ENCODE assay signal across 20 cellular contexts in the genomic region with DNA sequence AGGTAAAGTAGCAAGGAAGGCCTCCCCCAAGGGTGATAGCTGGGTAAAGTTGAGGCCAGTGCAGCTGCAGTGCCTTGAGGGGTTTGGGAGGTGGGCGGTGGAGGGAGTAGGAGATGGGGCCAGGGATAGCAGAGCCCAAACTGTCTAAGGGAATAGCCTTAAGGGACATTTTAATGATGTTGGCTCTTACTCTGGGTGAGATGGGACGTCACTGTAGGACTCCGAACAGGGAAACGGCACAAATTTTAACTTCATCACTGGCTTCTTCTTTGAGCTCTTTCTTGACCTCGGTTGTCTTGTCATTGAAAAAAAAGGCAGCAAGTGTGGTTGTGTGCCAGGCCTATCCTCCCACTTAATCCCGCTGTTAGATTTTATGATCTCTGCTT.
A peak's percentile ranks its signal among the peaks of the same experiment; 100 is the strongest.
DNase-seq lines count a peak whose midpoint lies in the region; ATAC-seq, FAIRE-seq and TF ChIP-seq lines count a peak whose summit lies in the region.
"Had no signal": no experiment of that assay in that cellular context is flagged by ENCODE, and none has a peak within 500 bp of the region (broad histone marks: within the 10 kb centered on the region; RNA-seq: fewer than 3 reads in every experiment).

No MANE protein-coding gene starts in this region.

- no peak overlapping the region for H3K4me3 Mint-ChIP-seq in Calu3 (ENCODE audit: low read depth, unreplicated experiment)
- H3K4me3 Mint-ChIP-seq: CD4-positive, alpha-beta memory T cell; H9; HFFc6 had no signal

- no peak overlapping the region for H3K14ac ChIP-seq in IMR-90 (replicated peaks; ENCODE audit: low read depth, low read length)

- H3K4me2 ChIP-seq in IMR-90 (ENCODE audit: low read depth, low read length) = no peak overlapping the region
- no peak overlapping the region for H3K4me2 ChIP-seq in keratinocyte (ENCODE audit: control insufficient read depth, extremely low read depth, insufficient read depth, low read depth, low read length)

- DNase-seq in Calu3 (no peak), IMR-90 (no peak), keratinocyte (ENCODE audit: low read depth, low spot score) (no peak), uterus (no peak), pons (ENCODE audit: low spot score) (no peak), pancreas (no peak)
- DNase-seq: BE2C; CD4-positive, alpha-beta memory T cell; DMS153; DMS79 treated with DMSO at 0.1 percent for 48 hours; EL; GDM1; GOT3; H9; HFFc6 had no signal

- TF ChIP-seq RAD21 in IMR-90 (IDR thresholded peaks at IDR 0.05; ENCODE audit: low read length) = no peak

- ATAC-seq in IMR-90 (ENCODE audit: low read depth) = no peak
- ATAC-seq in HG02588 (IDR thresholded peaks at IDR 0.05; ENCODE audit: unreplicated experiment) = no peak
- no peak for ATAC-seq in pancreas

- in situ Hi-C loops in IMR-90 (cut with MboI; ENCODE audit: low sequenced_read_pairs) = no loop called here

- H3K9me3 Mint-ChIP-seq in Calu3 (ENCODE audit: low read depth, unreplicated experiment) = no peaks in the 10 kb centered on the region
- H3K9me3 Mint-ChIP-seq: H9, HFFc6 had no signal

- no peaks in the 10 kb centered on the region for H3K27me3 Mint-ChIP-seq in Calu3 (ENCODE audit: unreplicated experiment)

- no peak overlapping the region for H2BK5ac ChIP-seq in IMR-90 (ENCODE audit: low read depth, low read length, poor library complexity, severe bottlenecking)

- peak overlapping the region; percentile 20 for H2AK5ac ChIP-seq in IMR-90 (ENCODE audit: low read depth, low read length)

- H3K36me3 Mint-ChIP-seq in Calu3 (ENCODE audit: insufficient read depth, unreplicated experiment) = no peaks in the 10 kb centered on the region
- H3K36me3 Mint-ChIP-seq: CD4-positive, alpha-beta memory T cell had no signal

- H2AFZ ChIP-seq in IMR-90 (replicated peaks; ENCODE audit: low read length, poor library complexity) = no peak overlapping the region
- H2AFZ ChIP-seq in keratinocyte (ENCODE audit: control insufficient read depth, low read length) = no peak overlapping the region

- H3K4me3 ChIP-seq in IMR-90 (ENCODE audit: insufficient read depth, low read depth, low read length) (no peak overlapping the region), keratinocyte (ENCODE audit: control insufficient read depth in 2 of 3, extremely low read depth in 1 of 3, insufficient read depth in 2 of 3, low read depth in 1 of 3, low read length in 3 of 3) (no peak overlapping the region), uterus (no peak overlapping the region), pancreas (no peak overlapping the region)

- TF ChIP-seq CTCF in Calu3 (IDR thresholded peaks at IDR 0.05; ENCODE audit: unreplicated experiment) (no peak), IMR-90 (conservative IDR thresholded peaks at IDR 0.05; ENCODE audit: low read depth, low read length) (no peak), keratinocyte (optimal IDR thresholded peaks at IDR 0.05 in 1 of 3, IDR thresholded peaks at IDR 0.05 in 1 of 3, conservative IDR thresholded peaks at IDR 0.05 in 1 of 3; ENCODE audit: extremely low read depth in 1 of 3, insufficient read depth in 2 of 3, low read length in 3 of 3) (no peak), uterus (IDR thresholded peaks at IDR 0.05) (no peak), pancreas (IDR thresholded peaks at IDR 0.05) (no peak)

- H3K9me3 ChIP-seq in IMR-90 (ENCODE audit: control insufficient read depth, insufficient read depth, low read length) = no peaks in the 10 kb centered on the region
- no peaks in the 10 kb centered on the region for H3K9me3 ChIP-seq in keratinocyte (ENCODE audit: control insufficient read depth, low read depth, low read length)
- H3K9me3 ChIP-seq in uterus = no peaks in the 10 kb centered on the region
- no peaks in the 10 kb centered on the region for H3K9me3 ChIP-seq in pancreas
- H3K9me3 ChIP-seq: BE2C had no signal

- no peak overlapping the region for H2BK15ac ChIP-seq in IMR-90 (ENCODE audit: low read depth, low read length)

- H3K9me1 ChIP-seq in IMR-90 (ENCODE audit: insufficient read depth, low read length) = 0 out of 2 replicates have a peak, but pooled peaks cover 3% of the 10 kb centered on the region
- no peaks in the 10 kb centered on the region for H3K9me1 ChIP-seq in keratinocyte (ENCODE audit: control insufficient read depth, extremely low read depth, insufficient read depth, low read length)

- dilution Hi-C loops in IMR-90 (cut with HindIII; ENCODE audit: low sequenced_read_pairs, unreplicated experiment) = no loop called here
- dilution Hi-C loops in keratinocyte (cut with MboI; ENCODE audit: extremely low pct_ligation_motif_present, low sequenced_read_pairs) = no loop called here

- no TSS peak for BruUV-seq in Calu3 (replicated peaks; lab: Mats Ljungman, UMichigan)
- BruUV-seq in IMR-90 (replicated peaks; lab: Mats Ljungman, UMichigan) = no TSS peak

- H3K27ac ChIP-seq in IMR-90 (ENCODE audit: insufficient read depth, low read length) = no peak overlapping the region
- no peak overlapping the region for H3K27ac ChIP-seq in keratinocyte (ENCODE audit: control insufficient read depth, insufficient read depth, low read length)
- H3K27ac ChIP-seq in uterus = peak overlapping the region; percentile 36 to 77
- no peak overlapping the region for H3K27ac ChIP-seq in pancreas
- H3K27ac ChIP-seq: HL-60 had no signal

- H3K56ac ChIP-seq in IMR-90 (ENCODE audit: extremely low read depth, insufficient read depth, low read length) = no peak overlapping the region

- H3K9ac ChIP-seq in IMR-90 (ENCODE audit: low read depth, low read length) = no peak overlapping the region
- no peak overlapping the region for H3K9ac ChIP-seq in keratinocyte (ENCODE audit: control insufficient read depth, extremely low read depth, insufficient read depth, low read length)

- H3K27ac Mint-ChIP-seq in Calu3 (ENCODE audit: unreplicated experiment) = peak overlapping the region; percentile 27
- H3K27ac Mint-ChIP-seq: CD4-positive, alpha-beta memory T cell; HFFc6 had no signal

- 100% methylated on average over 1 of the region's 6 CpGs; no CpG with 5 or more reads in 1 of the 2 experiments for WGBS in IMR-90 (ENCODE audit: extremely low coverage in 2 of 2, insufficient read length in 1 of 2), 2 experiments
- 73 to 79% methylated on average over 6 of the region's 6 CpGs for WGBS in pancreas, 2 donors

- no peak overlapping the region for H4K8ac ChIP-seq in IMR-90 (ENCODE audit: low read depth in 2 of 2, low read length in 2 of 2)

- H3K18ac ChIP-seq in IMR-90 (ENCODE audit: low read depth, low read length) = no peak overlapping the region

- H3K27me3 ChIP-seq in IMR-90 (ENCODE audit: control insufficient read depth, insufficient read depth, low read length) = no peaks in the 10 kb centered on the region
- no peaks in the 10 kb centered on the region for H3K27me3 ChIP-seq in keratinocyte (ENCODE audit: control insufficient read depth, extremely low read depth, insufficient read depth, low read length)
- no peaks in the 10 kb centered on the region for H3K27me3 ChIP-seq in uterus
- no peaks in the 10 kb centered on the region for H3K27me3 ChIP-seq in pancreas
- H3K27me3 ChIP-seq: BE2C had no signal

- H2BK120ac ChIP-seq in IMR-90 (ENCODE audit: low read depth, low read length) = no peak overlapping the region

- H3K4me1 Mint-ChIP-seq in Calu3 (ENCODE audit: low read depth, unreplicated experiment) = peaks cover 23% of the 10 kb centered on the region
- H3K4me1 Mint-ChIP-seq: CD4-positive, alpha-beta memory T cell had no signal

- CTCF ChIA-PET in Calu3 (lab: Charles Lee) = interaction anchor here (0.7 to 3.6 kb wide), 7 partner anchors 21 to 527 kb away, joined by 3 to 47 read pairs (median 3); no protein-coding TSS in a partner anchor
- CTCF ChIA-PET in IMR-90 (lab: Yijun Ruan, JAX) = interaction anchor here (0.8 to 1.6 kb wide), 8 partner anchors 12 to 416 kb away, joined by 3 to 9 read pairs (median 4); no protein-coding TSS in a partner anchor

- no peak overlapping the region for H4K91ac ChIP-seq in IMR-90 (ENCODE audit: insufficient read depth, low read depth, low read length)

- intact Hi-C loops in Calu3 (cut with micrococcal nuclease; ENCODE audit: unreplicated experiment) (loop anchor here (2.0 kb wide), 1 partner anchor 416 kb away; no protein-coding TSS in a partner anchor), IMR-90 (cut with micrococcal nuclease) (no loop called here), uterus (cut with DNase I; ENCODE audit: low total_unique reads) (no loop called here), pancreas (cut with DNase I) (loop anchor here in 1 of 3 donors (10.0 kb wide), 1 partner anchor 54 kb away; no protein-coding TSS in a partner anchor)

- H3K79me1 ChIP-seq in IMR-90 (ENCODE audit: low read depth in 1 of 2, low read length in 2 of 2) = no peaks in the 10 kb centered on the region

- POLR2A ChIA-PET in IMR-90 (lab: Charles Lee; ENCODE audit: unreplicated experiment) = no interaction called here

- H3K79me2 ChIP-seq in keratinocyte (ENCODE audit: control insufficient read depth, insufficient read depth, low read length) = no peaks in the 10 kb centered on the region

- TF ChIP-seq POLR2A in IMR-90 (IDR thresholded peaks at IDR 0.05; ENCODE audit: low read depth, low read length) (no peak), uterus (IDR thresholded peaks at IDR 0.05) (no peak)

- H3K23ac ChIP-seq in IMR-90 (ENCODE audit: low read depth, low read length) = no peak overlapping the region

- no peaks in the 10 kb centered on the region for H3K36me3 ChIP-seq in IMR-90 (ENCODE audit: control insufficient read depth, insufficient read depth, low read length)
- H3K36me3 ChIP-seq in keratinocyte (ENCODE audit: control insufficient read depth in 2 of 2, extremely low read depth in 1 of 2, insufficient read depth in 2 of 2, low read length in 2 of 2) = no peaks in the 10 kb centered on the region
- no peaks in the 10 kb centered on the region for H3K36me3 ChIP-seq in uterus
- H3K36me3 ChIP-seq in pancreas = no peaks in the 10 kb centered on the region
- H3K36me3 ChIP-seq: BE2C had no signal

- H4K5ac ChIP-seq in IMR-90 (ENCODE audit: low read depth, low read length) = no peak overlapping the region

- peak overlapping the region; percentile 50 for H2AK9ac ChIP-seq in IMR-90 (replicated peaks; ENCODE audit: low read depth, low read length, poor library complexity)

- H3K4me1 ChIP-seq in IMR-90 (ENCODE audit: control insufficient read depth, insufficient read depth, low read length) (peaks cover 10% of the 10 kb centered on the region), keratinocyte (ENCODE audit: control insufficient read depth, extremely low read depth, insufficient read depth, low read length) (peaks cover 22% of the 10 kb centered on the region), uterus (peaks cover 0 to 16% of the 10 kb centered on the region in 2 donors), pancreas (peaks cover 5 to 8% (median 7%) of the 10 kb centered on the region in 3 donors)

- H4K20me1 ChIP-seq in IMR-90 (ENCODE audit: insufficient read depth, low read length) (no peaks in the 10 kb centered on the region), keratinocyte (ENCODE audit: control insufficient read depth, extremely low read depth, insufficient read depth, low read length) (no peaks in the 10 kb centered on the region)

- H3K4ac ChIP-seq in IMR-90 (ENCODE audit: low read depth, low read length) = no peak overlapping the region

- no peak overlapping the region for H2BK20ac ChIP-seq in IMR-90 (ENCODE audit: low read depth, low read length)

- FAIRE-seq in keratinocyte (lab: Jason Lieb, UNC) (peak; percentile 32), pancreas (lab: Jason Lieb, UNC) (no peak)
- FAIRE-seq: A204.1, D721Med, GM12892 had no signal

TF ChIP-seq in IMR-90, 13 proteins besides CTCF, POLR2A, EP300 and RAD21 (continues in another document):
- TF ChIP-seq FOS (IDR thresholded peaks at IDR 0.05; ENCODE audit: low read depth, low read length) = no peak

Comparison
In these comparisons a context has a peak if more than half of its experiments do, and no peak if none do; other contexts are left out.
1. H3K27ac ChIP-seq: peak in uterus (2 of 2); none in IMR-90 (single experiment), keratinocyte (single experiment) and pancreas (0 of 4).